32 cellular contexts compared by ENCODE assay signal in genomic region chr7:148115308-148115707, GRCh38.
"Had no signal": no experiment of that assay in that cellular context is flagged by ENCODE, and none has a peak within 500 bp of the region (broad histone marks: within the 10 kb centered on the region; RNA-seq: fewer than 3 reads in every experiment).

No MANE protein-coding gene starts in this region.

- ATAC-seq: activated CD4-positive, alpha-beta T cell treated with anti-CD3 and anti-CD28 coated beads for 36 hours; activated CD8-positive, alpha-beta T cell treated with anti-CD3 and anti-CD28 coated beads for 36 hours; activated T-cell treated with anti-CD3 and anti-CD28 coated beads, Interleukin-2, amount 50 U/mL, for 4 hours; activated T-helper 17 cell treated with anti-CD3 and anti-CD28 coated beads, Interleukin-2, amount 50 U/mL, for 72 hours; esophagus mucosa; heart left ventricle; T-helper 17 cell had no signal

- H3K36me3 Mint-ChIP-seq: activated naive CD8-positive, alpha-beta T cell had no signal

- H3K36me3 ChIP-seq: heart left ventricle, WERI-Rb-1 had no signal

- H3K27ac ChIP-seq: heart left ventricle, WERI-Rb-1 had no signal

- H3K4me3 ChIP-seq: heart left ventricle had no signal

- DNase-seq: activated CD4-positive, alpha-beta T cell treated with anti-CD3 and anti-CD28 coated beads for 36 hours; activated CD4-positive, alpha-beta T cell treated with anti-CD3 and anti-CD28 coated beads, Interleukin-2, amount 10 ng/mL, durations not matched to agents 24 days and 14 days; activated CD4-positive, alpha-beta T cell treated with anti-CD3 and anti-CD28 coated beads, Interleukin-2, amount 50 U/mL, for 4 hours; activated CD4-positive, CD25-positive, alpha-beta regulatory T cell; activated CD4-positive, CD25-positive, alpha-beta regulatory T cell treated with anti-CD3 and anti-CD28 coated beads, Interleukin-2, amount 50 U/mL, for 72 hours; activated CD8-positive, alpha-beta memory T cell treated with anti-CD3 and anti-CD28 coated beads for 24 hours; activated CD8-positive, alpha-beta T cell treated with anti-CD3 and anti-CD28 coated beads for 36 hours; activated effector memory CD4-positive, alpha-beta T cell treated with Interleukin-2 at 50 U/mL for 16 hours; activated gamma-delta T cell treated with Interleukin-2 at 50 U/mL for 16 hours; activated naive CD4-positive, alpha-beta T cell treated with anti-CD3 and anti-CD28 coated beads, Interleukin-2, amount 50 U/mL, for 16 hours; activated naive CD4-positive, alpha-beta T cell treated with Interleukin-2 at 50 U/mL for 16 hours; activated T-cell treated with anti-CD3 and anti-CD28 coated beads, Interleukin-2, amount 50 U/mL, for 4 hours; amniotic stem cell; anterior cingulate cortex; caudate nucleus; cortex of kidney; dermis blood vessel endothelial cell; effector CD4-positive, alpha-beta T cell; foreskin fibroblast; heart left ventricle; T-helper 1 cell; T-helper 17 cell; T1000; WERI-Rb-1 had no signal

- H3K4me3 Mint-ChIP-seq: activated CD4-positive, alpha-beta T cell treated with anti-CD3 and anti-CD28 coated beads for 36 hours; activated CD4-positive, alpha-beta T cell treated with anti-CD3 and anti-CD28 coated beads, Interleukin-2, amount 10 ng/mL, durations not matched to agents 24 days and 14 days; activated CD8-positive, alpha-beta T cell treated with anti-CD3 and anti-CD28 coated beads for 36 hours; activated naive CD8-positive, alpha-beta T cell; activated T-cell treated with anti-CD3 and anti-CD28 coated beads, Interleukin-2, amount 50 U/mL, for 4 hours; activated T-helper 17 cell treated with anti-CD3 and anti-CD28 coated beads, Interleukin-2, amount 50 U/mL, for 72 hours; T-helper 17 cell; T-helper 2 cell treated with Interferon-gamma antibody and Interleukin-4, amounts not matched to agents 5 μg/mL and 100 μg/mL, for 36 hours had no signal

- H3K27ac Mint-ChIP-seq: activated CD4-positive, alpha-beta T cell treated with anti-CD3 and anti-CD28 coated beads for 36 hours; activated CD4-positive, alpha-beta T cell treated with anti-CD3 and anti-CD28 coated beads, Interleukin-2, amount 10 ng/mL, durations not matched to agents 24 days and 14 days; activated CD8-positive, alpha-beta T cell treated with anti-CD3 and anti-CD28 coated beads for 36 hours; activated naive CD8-positive, alpha-beta T cell; activated T-helper 17 cell treated with anti-CD3 and anti-CD28 coated beads, Interleukin-2, amount 50 U/mL, for 72 hours; T-helper 17 cell; T-helper 2 cell treated with Interferon-gamma antibody and Interleukin-4, amounts not matched to agents 5 μg/mL and 100 μg/mL, for 36 hours had no signal

- H3K4me1 Mint-ChIP-seq: activated CD4-positive, alpha-beta T cell treated with anti-CD3 and anti-CD28 coated beads for 36 hours; activated T-helper 17 cell treated with anti-CD3 and anti-CD28 coated beads, Interleukin-2, amount 50 U/mL, for 72 hours; T-helper 17 cell had no signal

- FAIRE-seq: astrocyte, colon, endometrium, frontal cortex had no signal

- H3K27me3 Mint-ChIP-seq: activated CD4-positive, alpha-beta T cell treated with anti-CD3 and anti-CD28 coated beads, Interleukin-2, amount 10 ng/mL, durations not matched to agents 24 days and 14 days; activated naive CD8-positive, alpha-beta T cell had no signal

- H3K9me3 Mint-ChIP-seq: activated CD4-positive, alpha-beta T cell treated with anti-CD3 and anti-CD28 coated beads, Interleukin-2, amount 10 ng/mL, durations not matched to agents 24 days and 14 days; activated CD8-positive, alpha-beta T cell treated with anti-CD3 and anti-CD28 coated beads for 36 hours; activated T-cell treated with anti-CD3 and anti-CD28 coated beads, Interleukin-2, amount 50 U/mL, for 4 hours; activated T-helper 17 cell treated with anti-CD3 and anti-CD28 coated beads, Interleukin-2, amount 50 U/mL, for 72 hours; T-helper 2 cell treated with Interferon-gamma antibody and Interleukin-4, amounts not matched to agents 5 μg/mL and 100 μg/mL, for 36 hours had no signal

- H3K4me1 ChIP-seq: heart left ventricle had no signal
